17 cellular contexts compared by ENCODE assay signal in genomic region chr2:95372216-95372829, GRCh38.
"Had no signal": no experiment of that assay in that cellular context is flagged by ENCODE, and none has a peak within 500 bp of the region (broad histone marks: within the 10 kb centered on the region; RNA-seq: fewer than 3 reads in every experiment).

No MANE protein-coding gene starts in this region.

- H3K4me3 ChIP-seq: adrenal gland, tibial artery, uterus had no signal

- H3K27ac ChIP-seq: adrenal gland, neutrophil, tibial artery, uterus had no signal

- H3K36me3 ChIP-seq: adrenal gland, neutrophil, uterus had no signal

- FAIRE-seq: bronchial epithelial cell had no signal

- H3K4me1 ChIP-seq: adrenal gland, tibial artery, uterus had no signal

- H3K4me2 ChIP-seq: SK-N-SH had no signal

- H3K9ac ChIP-seq: SK-N-SH had no signal

- ATAC-seq: activated naive CD4-positive, alpha-beta T cell treated with anti-CD3 and anti-CD28 coated beads, Interleukin-2, amount 50 U/mL, for 72 hours; left colon; WTC11 had no signal

- DNase-seq: activated CD4-positive, alpha-beta memory T cell treated with anti-CD3 and anti-CD28 coated beads, Interleukin-2, amount 10 ng/mL, durations not matched to agents 7 days and 5 days; activated CD4-positive, alpha-beta T cell treated with anti-CD3 and anti-CD28 coated beads for 4 hours; activated T-cell treated with anti-CD3 and anti-CD28 coated beads, Interleukin-2, amount 50 U/mL, for 24 hours; dermis blood vessel endothelial cell; effector memory CD4-positive, alpha-beta T cell; left colon; naive B cell; SK-N-SH; stimulated activated CD8-positive, alpha-beta memory T cell treated with anti-CD3 and anti-CD28 coated beads, Interleukin-4, amount 100 ng/mL, for 48 hours; stimulated activated naive CD4-positive, alpha-beta T cell had no signal

- H3K27me3 ChIP-seq: adrenal gland, tibial artery, uterus had no signal

- H3K9me3 ChIP-seq: adrenal gland, neutrophil, SK-N-SH, tibial artery, uterus had no signal
